In genomic region chr22:30250713-30251267, GRCh38 we compare ENCODE assay signal across 10 cellular contexts. TPM values are rescaled to one million over a fixed set of nuclear protein-coding genes. Genes with fewer than 3 reads are reported as not detected.
DNase-seq lines count a peak whose midpoint lies in the region; ATAC-seq, FAIRE-seq and TF ChIP-seq lines count a peak whose summit lies in the region.
"Had no signal": no experiment of that assay in that cellular context is flagged by ENCODE, and none has a peak within 500 bp of the region (broad histone marks: within the 10 kb centered on the region; RNA-seq: fewer than 3 reads in every experiment).

No MANE protein-coding gene starts in this region.

- H3K4me3 ChIP-seq in HCT116 (replicated peaks in 1 of 2; ENCODE audit: low read depth in 1 of 2, low read length in 2 of 2) (peak overlapping the region; percentile 11 to 21; a peak in 2 of 4 replicates), HepG2 (replicated peaks in 1 of 3; ENCODE audit: insufficient read depth in 1 of 3, low read depth in 2 of 3, low read length in 3 of 3) (no peak overlapping the region), dorsolateral prefrontal cortex (no peak overlapping the region)

- no peak overlapping the region for H3K4me3 Mint-ChIP-seq in activated naive CD8-positive, alpha-beta T cell treated with anti-CD3 and anti-CD28 coated beads for 36 hours

- peak overlapping the region; percentile 84 for H3K9ac ChIP-seq in HCT116 (ENCODE audit: low read length)
- H3K9ac ChIP-seq in HepG2 (ENCODE audit: insufficient read depth, low read depth, low read length) = no peak overlapping the region

- peaks cover 11% of the 10 kb centered on the region for H3K27me3 Mint-ChIP-seq in activated naive CD8-positive, alpha-beta T cell treated with anti-CD3 and anti-CD28 coated beads for 36 hours

- peak overlapping the region; percentile 38 for H3K27ac Mint-ChIP-seq in activated naive CD8-positive, alpha-beta T cell treated with anti-CD3 and anti-CD28 coated beads for 36 hours

- H3K4me2 ChIP-seq in HCT116 (ENCODE audit: low read length) = peak overlapping the region; percentile 96
- no peak overlapping the region for H3K4me2 ChIP-seq in HepG2 (ENCODE audit: low read depth, low read length)

- WGBS in HepG2 (ENCODE audit: low lambda C conversion rate) = 47% methylated on average over 12 of the region's 12 CpGs

- H3K9me2 ChIP-seq in HCT116 (ENCODE audit: insufficient read depth) = no peaks in the 10 kb centered on the region

- no peaks in the 10 kb centered on the region for H3K9me3 ChIP-seq in HCT116 (ENCODE audit: control insufficient read depth in 1 of 2, insufficient read depth in 1 of 2, low read depth in 1 of 2, low read length in 2 of 2)
- no peaks in the 10 kb centered on the region for H3K9me3 ChIP-seq in HepG2 (ENCODE audit: low read length)

- H3K36me3 ChIP-seq in HCT116 (ENCODE audit: control insufficient read depth in 1 of 2, insufficient read depth in 2 of 2, low read length in 2 of 2) = peaks cover 0 to 14% of the 10 kb centered on the region in 2 experiments; a peak in 1 of 4 replicates
- H3K36me3 ChIP-seq in HepG2 (replicated peaks in 1 of 2; ENCODE audit: control insufficient read depth in 1 of 2, insufficient read depth in 2 of 2, low read length in 2 of 2) = no peaks in the 10 kb centered on the region

- peaks cover 92% of the 10 kb centered on the region for H3K79me2 ChIP-seq in HCT116 (ENCODE audit: insufficient read depth, low read length)
- no peaks in the 10 kb centered on the region for H3K79me2 ChIP-seq in HepG2 (ENCODE audit: insufficient read depth, low read length)

- peaks cover 39% of the 10 kb centered on the region for H3K4me1 Mint-ChIP-seq in activated naive CD8-positive, alpha-beta T cell treated with anti-CD3 and anti-CD28 coated beads for 36 hours

- RAD21 ChIA-PET in HCT116 (lab: Charles Lee; ENCODE audit: low non-redundant PET in 1 of 2, low total read pairs in 2 of 2, uncharacterized antibody in 2 of 2, unreplicated experiment in 2 of 2) = interaction anchor here (0.6 to 1.6 kb wide), 3 partner anchors 41 to 161 kb away, joined by 3 to 5 read pairs (median 3); no protein-coding TSS in a partner anchor

- POLR2A ChIA-PET in HCT116 (lab: Charles Lee) (interaction anchor here (0.6 to 2.6 kb wide), 13 partner anchors 10 to 173 kb away, joined by 3 to 15 read pairs (median 4); no protein-coding TSS in a partner anchor), HepG2 (lab: Yijun Ruan, JAX) (interaction anchor here (0.6 to 1.9 kb wide), 4 partner anchors 17 to 42 kb away, joined by 3 to 7 read pairs (median 3); no protein-coding TSS in a partner anchor)

- peaks cover 4% of the 10 kb centered on the region for H3K36me3 Mint-ChIP-seq in activated naive CD8-positive, alpha-beta T cell treated with anti-CD3 and anti-CD28 coated beads for 36 hours

- H3K4me1 ChIP-seq in HCT116 (ENCODE audit: control insufficient read depth in 1 of 2, insufficient read depth in 2 of 2, low read length in 2 of 2) (peaks cover 81 to 100% of the 10 kb centered on the region in 2 experiments), HepG2 (ENCODE audit: insufficient read depth, low read length) (peaks cover 63% of the 10 kb centered on the region)

- no peak for TF ChIP-seq EP300 in HepG2 (IDR thresholded peaks at IDR 0.05; ENCODE audit: low read depth in 2 of 2, low read length in 2 of 2)
- TF ChIP-seq EP300 in HepG2 (CRISPR knock-in tag; IDR thresholded peaks at IDR 0.05; ENCODE audit: borderline replicate concordance) = no peak

- no peak for TF ChIP-seq CTCF in HCT116 (IDR thresholded peaks at IDR 0.05 in 2 of 3, conservative IDR thresholded peaks at IDR 0.05 in 1 of 3; ENCODE audit: borderline replicate concordance in 1 of 3, insufficient read depth in 1 of 3, low read depth in 2 of 3, low read length in 2 of 3)
- TF ChIP-seq CTCF in HepG2 (CRISPR knock-in tag; IDR thresholded peaks at IDR 0.05) = no peak
- TF ChIP-seq CTCF in dorsolateral prefrontal cortex (IDR thresholded peaks at IDR 0.05 in 54 of 56, conservative IDR thresholded peaks at IDR 0.05 in 2 of 56; ENCODE audit: low read depth in 1 of 56, partially characterized antibody in 56 of 56) = no peak

- BruUV-seq in HCT116 (replicated peaks; lab: Mats Ljungman, UMichigan) (no TSS peak), HepG2 (replicated peaks; lab: Mats Ljungman, UMichigan) (no TSS peak)

- ATAC-seq in HCT116 (peak; percentile 21; the same call in 1 of the 2 replicates), HepG2 (no peak)

- in situ Hi-C loops in HepG2 (cut with HindIII; ENCODE audit: extremely low pct_ligation_motif_present, low pct_unique_long_range_greater_than_20kb) = no loop called here

- intact Hi-C loops in HCT116 (cut with micrococcal nuclease) = loop anchor here (5.0 kb wide), 1 partner anchor 53 kb away; no protein-coding TSS in a partner anchor
- intact Hi-C loops in HepG2 (cut with micrococcal nuclease; ENCODE audit: unreplicated experiment) = no loop called here
- intact Hi-C loops in dorsolateral prefrontal cortex (cut with DNase I) = no loop called here

- DNase-seq in AG08395 (ENCODE audit: low spot score) (peak; percentile 40), HCT116 (ENCODE audit: low read depth, low spot score) (no peak), HepG2 (ENCODE audit: low spot score) (no peak), SIG-M5 treated with dmso at 0.1 percent for 504 hours (lab: John Stamatoyannopoulos, UW; ENCODE audit: unreplicated experiment) (no peak), dorsolateral prefrontal cortex (no peak), DMS153 treated with DMSO at 0.1 percent for 48 hours (lab: John Stamatoyannopoulos, UW; ENCODE audit: unreplicated experiment) (no peak), AML-193 (lab: John Stamatoyannopoulos, UW) (no peak)
- DNase-seq in activated naive CD8-positive, alpha-beta T cell treated with anti-CD3 and anti-CD28 coated beads for 36 hours = peak; percentile 47
- DNase-seq: effector CD8-positive, alpha-beta T cell; RPMI8226 had no signal

- CTCF ChIA-PET in HCT116 (lab: Charles Lee) (interaction anchor here (1.2 to 1.8 kb wide), 3 partner anchors 10 to 143 kb away, joined by 3 to 9 read pairs (median 5); no protein-coding TSS in a partner anchor), HepG2 (lab: Yijun Ruan, JAX; ENCODE audit: low intra/inter-chr PET ratio, low total read pairs) (no interaction called here)

- no peaks in the 10 kb centered on the region for H3K9me3 Mint-ChIP-seq in activated naive CD8-positive, alpha-beta T cell treated with anti-CD3 and anti-CD28 coated beads for 36 hours

- H2AFZ ChIP-seq in HCT116 (ENCODE audit: low read depth, low read length, poor library complexity, severe bottlenecking) (no peak overlapping the region), HepG2 (ENCODE audit: low read length) (no peak overlapping the region)

- H3K27ac ChIP-seq in HCT116 (ENCODE audit: low read depth, low read length) (peak overlapping the region; percentile 90), HepG2 (ENCODE audit: extremely low read length, insufficient read depth, low read length) (no peak overlapping the region), dorsolateral prefrontal cortex (no peak overlapping the region)

- H4K20me1 ChIP-seq in HCT116 (ENCODE audit: insufficient read depth) (no peaks in the 10 kb centered on the region), HepG2 (ENCODE audit: insufficient read depth, low read length) (no peaks in the 10 kb centered on the region)

- TF ChIP-seq RAD21 in HCT116 (IDR thresholded peaks at IDR 0.05; ENCODE audit: low read depth) = no peak
- TF ChIP-seq RAD21 in HepG2 (CRISPR knock-in tag; IDR thresholded peaks at IDR 0.05) = no peak

- H3K27me3 ChIP-seq in HCT116 (ENCODE audit: insufficient read depth, low read length) (no peaks in the 10 kb centered on the region), HepG2 (ENCODE audit: control insufficient read depth in 1 of 2, insufficient read depth in 2 of 2, low read length in 2 of 2) (no peaks in the 10 kb centered on the region), dorsolateral prefrontal cortex (peaks cover 0 to 21% (median 5%) of the 10 kb centered on the region in 45 donors)

- no peak for TF ChIP-seq POLR2A in HCT116 (IDR thresholded peaks at IDR 0.05; ENCODE audit: borderline replicate concordance, extremely low read depth, insufficient read depth, insufficient read length)
- no peak for TF ChIP-seq POLR2A in HepG2 (IDR thresholded peaks at IDR 0.05; ENCODE audit: insufficient read depth in 1 of 2, low read depth in 2 of 2, low read length in 2 of 2)

- no peak for FAIRE-seq in HepG2 (lab: Jason Lieb, UNC)

RNA-seq across cellular contexts. Expression of gene LIF, which starts 4.2 kb away (rescaled TPM):
- total RNA-seq in HCT116 (2021; ENCODE audit: unreplicated experiment) (75.4 TPM), HepG2 (2016; rRNA removed; fragmentation: Illumina TruSeq; extraction: Trizol) (1.5 and 3.6 TPM in 2 replicates), dorsolateral prefrontal cortex (1 to 10 TPM in 24 of 120 experiments, under 1 TPM in 53, not detected in 43; 0.10 to 6.6 (median 0.61) TPM)
- polyA plus RNA-seq in HCT116 (2012) = 105 and 129 TPM in 2 replicates
- total RNA-seq in activated naive CD8-positive, alpha-beta T cell treated with anti-CD3 and anti-CD28 coated beads for 36 hours = 100 to 1,000 TPM; 282 to 288 TPM
- 0.53 and 1.6 TPM in 2 replicates for total RNA-seq in HepG2 (2016; cell fraction: cytosol; rRNA removed; fragmentation: Illumina TruSeq; extraction: Trizol; ENCODE audit: low read depth)
- 1.7 and 3.2 TPM in 2 replicates for total RNA-seq in HepG2 (2016; cell fraction: insoluble cytoplasmic fraction; rRNA removed; fragmentation: Illumina TruSeq; extraction: Trizol)
- 2.6 TPM in 2 replicates for total RNA-seq in HepG2 (2016; cell fraction: membrane; rRNA removed; fragmentation: Illumina TruSeq; extraction: Trizol)
- total RNA-seq in HepG2 (2016; cell fraction: nucleus; rRNA removed; fragmentation: Illumina TruSeq; extraction: Trizol) = 5.2 and 5.5 TPM in 2 replicates
- 8.5 and 12.1 TPM in 2 replicates for polyA plus RNA-seq in HepG2 (2011; rRNA removed)
- 3.0 and 4.2 TPM in 2 replicates for polyA plus RNA-seq in HepG2 (2011; cell fraction: cytosol; rRNA removed)
- polyA plus RNA-seq in HepG2 (2011; cell fraction: nucleus; rRNA removed) = 48.8 and 59.2 TPM in 2 replicates
- polyA plus RNA-seq in HepG2 (2012) = 1.4 and 5.2 TPM in 2 replicates
- 0.17 and 0.26 TPM in 2 replicates for polyA plus RNA-seq in HepG2 (2016; cell fraction: cytosol; fragmentation: Illumina TruSeq; extraction: Trizol; ENCODE audit: low read depth)
- polyA plus RNA-seq in HepG2 (2016; cell fraction: insoluble cytoplasmic fraction; fragmentation: Illumina TruSeq; extraction: Trizol; ENCODE audit: low read depth) = 1.1 and 1.3 TPM in 2 replicates
- 0.64 and 0.93 TPM in 2 replicates for polyA plus RNA-seq in HepG2 (2016; cell fraction: membrane; fragmentation: Illumina TruSeq; extraction: Trizol; ENCODE audit: low read depth)
- 13.6 and 20.3 TPM in 2 replicates for polyA plus RNA-seq in HepG2 (2016; cell fraction: nucleus; fragmentation: Illumina TruSeq; extraction: Trizol; ENCODE audit: insufficient read depth, low read depth)
- polyA minus RNA-seq in HepG2 (2011; rRNA and poly(A)+ RNA removed; ENCODE audit: low replicate concordance) = 11.5 and 35.1 TPM in 2 replicates
- 3.8 and 5.5 TPM in 2 replicates for polyA minus RNA-seq in HepG2 (2011; cell fraction: cytosol; rRNA and poly(A)+ RNA removed)
- polyA minus RNA-seq in HepG2 (2011; cell fraction: nucleus; rRNA and poly(A)+ RNA removed) = 4.1 and 7.1 TPM in 2 replicates

RNA-seq across cellular contexts. Expression of gene OSM, which starts 15.9 kb away (rescaled TPM):
- total RNA-seq in HCT116 (2021; ENCODE audit: unreplicated experiment) = not detected
- 0.04 and 0.05 TPM in 2 replicates for polyA plus RNA-seq in HCT116 (2012)
- total RNA-seq in activated naive CD8-positive, alpha-beta T cell treated with anti-CD3 and anti-CD28 coated beads for 36 hours = 10 to 100 TPM; 47.9 to 50.7 TPM
- total RNA-seq in HepG2 (2016; rRNA removed; fragmentation: Illumina TruSeq; extraction: Trizol) = not detected in 2 replicates
- total RNA-seq in HepG2 (2016; cell fraction: cytosol; rRNA removed; fragmentation: Illumina TruSeq; extraction: Trizol; ENCODE audit: low read depth) = not detected in 2 replicates
- total RNA-seq in HepG2 (2016; cell fraction: insoluble cytoplasmic fraction; rRNA removed; fragmentation: Illumina TruSeq; extraction: Trizol) = not detected in 2 replicates
- not detected in 2 replicates for total RNA-seq in HepG2 (2016; cell fraction: membrane; rRNA removed; fragmentation: Illumina TruSeq; extraction: Trizol)
- not detected in 2 replicates for total RNA-seq in HepG2 (2016; cell fraction: nucleus; rRNA removed; fragmentation: Illumina TruSeq; extraction: Trizol)
- 0.07 TPM in 1 of 2 replicates, not detected in the other for polyA plus RNA-seq in HepG2 (2011; rRNA removed)
- polyA plus RNA-seq in HepG2 (2011; cell fraction: cytosol; rRNA removed) = 0.05 TPM in 1 of 2 replicates, not detected in the other
- polyA plus RNA-seq in HepG2 (2011; cell fraction: nucleus; rRNA removed) = not detected in 2 replicates
- polyA plus RNA-seq in HepG2 (2012) = 0.07 TPM in 1 of 2 replicates, not detected in the other
- not detected in 2 replicates for polyA plus RNA-seq in HepG2 (2016; cell fraction: cytosol; fragmentation: Illumina TruSeq; extraction: Trizol; ENCODE audit: low read depth)
- not detected in 2 replicates for polyA plus RNA-seq in HepG2 (2016; cell fraction: insoluble cytoplasmic fraction; fragmentation: Illumina TruSeq; extraction: Trizol; ENCODE audit: low read depth)
- polyA plus RNA-seq in HepG2 (2016; cell fraction: membrane; fragmentation: Illumina TruSeq; extraction: Trizol; ENCODE audit: low read depth) = not detected in 2 replicates
- polyA plus RNA-seq in HepG2 (2016; cell fraction: nucleus; fragmentation: Illumina TruSeq; extraction: Trizol; ENCODE audit: insufficient read depth, low read depth) = not detected in 2 replicates
- not detected in 2 replicates for polyA minus RNA-seq in HepG2 (2011; rRNA and poly(A)+ RNA removed; ENCODE audit: low replicate concordance)
- not detected in 2 replicates for polyA minus RNA-seq in HepG2 (2011; cell fraction: cytosol; rRNA and poly(A)+ RNA removed)
- not detected in 2 replicates for polyA minus RNA-seq in HepG2 (2011; cell fraction: nucleus; rRNA and poly(A)+ RNA removed)
- total RNA-seq in dorsolateral prefrontal cortex = 1 to 10 TPM in 27 of 120 experiments, under 1 TPM in 47, not detected in 46; 0.23 to 6.7 (median 0.77) TPM

RNA-seq across cellular contexts. Expression of gene CASTOR1, which starts 38.5 kb away (rescaled TPM):
- total RNA-seq in HCT116 (2021; ENCODE audit: unreplicated experiment) = 6.5 TPM
- 5.2 and 5.6 TPM in 2 replicates for polyA plus RNA-seq in HCT116 (2012)
- total RNA-seq in activated naive CD8-positive, alpha-beta T cell treated with anti-CD3 and anti-CD28 coated beads for 36 hours = 1 to 10 TPM; 2.8 to 3.5 TPM
- 1.1 and 2.6 TPM in 2 replicates for total RNA-seq in HepG2 (2016; rRNA removed; fragmentation: Illumina TruSeq; extraction: Trizol)
- total RNA-seq in HepG2 (2016; cell fraction: cytosol; rRNA removed; fragmentation: Illumina TruSeq; extraction: Trizol; ENCODE audit: low read depth) = 0.81 and 0.88 TPM in 2 replicates
- total RNA-seq in HepG2 (2016; cell fraction: insoluble cytoplasmic fraction; rRNA removed; fragmentation: Illumina TruSeq; extraction: Trizol) = 0.70 and 1.2 TPM in 2 replicates
- total RNA-seq in HepG2 (2016; cell fraction: membrane; rRNA removed; fragmentation: Illumina TruSeq; extraction: Trizol) = 2.4 and 2.9 TPM in 2 replicates
- 1.6 and 2.3 TPM in 2 replicates for total RNA-seq in HepG2 (2016; cell fraction: nucleus; rRNA removed; fragmentation: Illumina TruSeq; extraction: Trizol)
- polyA plus RNA-seq in HepG2 (2011; rRNA removed) = 4.4 and 6.2 TPM in 2 replicates
- 2.6 and 3.9 TPM in 2 replicates for polyA plus RNA-seq in HepG2 (2011; cell fraction: cytosol; rRNA removed)
- polyA plus RNA-seq in HepG2 (2011; cell fraction: nucleus; rRNA removed) = 14.3 and 18.8 TPM in 2 replicates
- 2.3 and 2.7 TPM in 2 replicates for polyA plus RNA-seq in HepG2 (2012)
- 0.41 and 0.72 TPM in 2 replicates for polyA plus RNA-seq in HepG2 (2016; cell fraction: cytosol; fragmentation: Illumina TruSeq; extraction: Trizol; ENCODE audit: low read depth)
- 0.73 and 1.3 TPM in 2 replicates for polyA plus RNA-seq in HepG2 (2016; cell fraction: insoluble cytoplasmic fraction; fragmentation: Illumina TruSeq; extraction: Trizol; ENCODE audit: low read depth)
- polyA plus RNA-seq in HepG2 (2016; cell fraction: membrane; fragmentation: Illumina TruSeq; extraction: Trizol; ENCODE audit: low read depth) = 0.99 and 1.3 TPM in 2 replicates
- polyA plus RNA-seq in HepG2 (2016; cell fraction: nucleus; fragmentation: Illumina TruSeq; extraction: Trizol; ENCODE audit: insufficient read depth, low read depth) = 2.4 TPM in 1 of 2 replicates, not detected in the other
- 1.4 and 5.7 TPM in 2 replicates for polyA minus RNA-seq in HepG2 (2011; rRNA and poly(A)+ RNA removed; ENCODE audit: low replicate concordance)
- polyA minus RNA-seq in HepG2 (2011; cell fraction: cytosol; rRNA and poly(A)+ RNA removed) = 0.97 and 1.6 TPM in 2 replicates
- polyA minus RNA-seq in HepG2 (2011; cell fraction: nucleus; rRNA and poly(A)+ RNA removed) = 2.3 and 2.9 TPM in 2 replicates
- 10 to 100 TPM in 109 of 120 experiments, 1 to 10 TPM in 11; 4.6 to 43.5 (median 15.5) TPM for total RNA-seq in dorsolateral prefrontal cortex

Comparison
In these comparisons a context has a peak if more than half of its experiments do, and no peak if none do; other contexts are left out.
1. DNase-seq: peak in AG08395 (single experiment) and activated naive CD8-positive, alpha-beta T cell treated with anti-CD3 and anti-CD28 coated beads for 36 hours (single experiment); none in HCT116 (single experiment), HepG2 (single experiment), SIG-M5 treated with dmso at 0.1 percent for 504 hours (single experiment), dorsolateral prefrontal cortex (0 of 10), DMS153 treated with DMSO at 0.1 percent for 48 hours (single experiment) and AML-193 (0 of 2).
2. H3K4me3 ChIP-seq: peak in HCT116 (2 of 2); none in HepG2 (0 of 3) and dorsolateral prefrontal cortex (0 of 59).
3. RNA of gene LIF, which starts 4.2 kb away (total RNA-seq): 282 to 288 TPM in activated naive CD8-positive, alpha-beta T cell treated with anti-CD3 and anti-CD28 coated beads for 36 hours and 75.4 TPM in HCT116 (single experiment); 0.53 to 5.5 TPM in HepG2 and 0.10 to 6.6 TPM in dorsolateral prefrontal cortex; every median in the first group is over 10 times any median in the second.
4. RNA of gene OSM, which starts 15.9 kb away (total RNA-seq): 47.9 to 50.7 TPM in activated naive CD8-positive, alpha-beta T cell treated with anti-CD3 and anti-CD28 coated beads for 36 hours; 0.23 to 6.7 TPM in dorsolateral prefrontal cortex, not detected in HCT116 (single experiment) and not detected in HepG2; every median in the first group is over 4 times any median in the second.